ENCODE assay signal across 1 cellular context in the genomic region with DNA sequence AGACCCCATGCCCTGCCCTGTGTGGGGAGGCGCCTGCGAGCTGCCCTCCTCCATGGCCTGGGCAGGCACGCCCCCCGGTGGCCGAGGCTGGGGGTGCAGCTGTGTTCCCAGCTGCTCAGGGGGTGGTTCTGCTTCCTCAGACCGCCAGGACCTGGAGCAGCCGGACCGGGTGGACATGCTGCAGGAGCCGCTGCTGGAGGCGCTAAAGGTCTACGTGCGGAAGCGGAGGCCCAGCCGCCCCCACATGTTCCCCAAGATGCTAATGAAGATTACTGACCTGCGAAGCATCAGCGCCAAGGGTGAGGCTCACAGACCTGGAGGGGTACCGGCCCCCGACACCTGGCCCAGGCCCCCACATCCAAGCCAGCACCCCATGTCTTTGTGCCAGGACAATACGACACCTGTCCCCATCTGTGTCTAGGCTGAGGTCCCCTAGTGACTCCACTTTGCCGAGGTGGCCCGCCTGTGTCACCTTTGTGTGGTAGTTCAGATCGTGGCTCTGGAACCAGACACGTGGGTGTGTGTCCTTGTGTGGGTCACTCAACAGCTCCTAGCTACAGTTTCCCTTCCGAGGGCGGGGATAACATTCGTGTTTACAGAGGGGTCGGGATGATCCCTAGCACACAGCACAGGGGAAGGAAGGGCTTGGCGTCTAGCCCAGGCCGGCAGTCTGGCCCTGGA.
TF ChIP-seq lines count a peak whose summit lies in the region.

No MANE protein-coding gene starts in this region.

TF ChIP-seq in HepG2, 621 proteins besides CTCF, POLR2A, EP300 and RAD21 (continued from another document and continues in another):
- TF ChIP-seq, protein P1, sequence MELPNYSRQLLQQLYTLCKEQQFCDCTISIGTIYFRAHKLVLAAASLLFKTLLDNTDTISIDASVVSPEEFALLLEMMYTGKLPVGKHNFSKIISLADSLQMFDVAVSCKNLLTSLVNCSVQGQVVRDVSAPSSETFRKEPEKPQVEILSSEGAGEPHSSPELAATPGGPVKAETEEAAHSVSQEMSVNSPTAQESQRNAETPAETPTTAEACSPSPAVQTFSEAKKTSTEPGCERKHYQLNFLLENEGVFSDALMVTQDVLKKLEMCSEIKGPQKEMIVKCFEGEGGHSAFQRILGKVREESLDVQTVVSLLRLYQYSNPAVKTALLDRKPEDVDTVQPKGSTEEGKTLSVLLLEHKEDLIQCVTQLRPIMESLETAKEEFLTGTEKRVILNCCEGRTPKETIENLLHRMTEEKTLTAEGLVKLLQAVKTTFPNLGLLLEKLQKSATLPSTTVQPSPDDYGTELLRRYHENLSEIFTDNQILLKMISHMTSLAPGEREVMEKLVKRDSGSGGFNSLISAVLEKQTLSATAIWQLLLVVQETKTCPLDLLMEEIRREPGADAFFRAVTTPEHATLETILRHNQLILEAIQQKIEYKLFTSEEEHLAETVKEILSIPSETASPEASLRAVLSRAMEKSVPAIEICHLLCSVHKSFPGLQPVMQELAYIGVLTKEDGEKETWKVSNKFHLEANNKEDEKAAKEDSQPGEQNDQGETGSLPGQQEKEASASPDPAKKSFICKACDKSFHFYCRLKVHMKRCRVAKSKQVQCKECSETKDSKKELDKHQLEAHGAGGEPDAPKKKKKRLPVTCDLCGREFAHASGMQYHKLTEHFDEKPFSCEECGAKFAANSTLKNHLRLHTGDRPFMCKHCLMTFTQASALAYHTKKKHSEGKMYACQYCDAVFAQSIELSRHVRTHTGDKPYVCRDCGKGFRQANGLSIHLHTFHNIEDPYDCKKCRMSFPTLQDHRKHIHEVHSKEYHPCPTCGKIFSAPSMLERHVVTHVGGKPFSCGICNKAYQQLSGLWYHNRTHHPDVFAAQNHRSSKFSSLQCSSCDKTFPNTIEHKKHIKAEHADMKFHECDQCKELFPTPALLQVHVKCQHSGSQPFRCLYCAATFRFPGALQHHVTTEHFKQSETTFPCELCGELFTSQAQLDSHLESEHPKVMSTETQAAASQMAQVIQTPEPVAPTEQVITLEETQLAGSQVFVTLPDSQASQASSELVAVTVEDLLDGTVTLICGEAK (IDR thresholded peaks at IDR 0.05): no peak
- TF ChIP-seq, protein P1 (CRISPR knock-in tag; IDR thresholded peaks at IDR 0.05): no peak
- TF ChIP-seq, protein P2, sequence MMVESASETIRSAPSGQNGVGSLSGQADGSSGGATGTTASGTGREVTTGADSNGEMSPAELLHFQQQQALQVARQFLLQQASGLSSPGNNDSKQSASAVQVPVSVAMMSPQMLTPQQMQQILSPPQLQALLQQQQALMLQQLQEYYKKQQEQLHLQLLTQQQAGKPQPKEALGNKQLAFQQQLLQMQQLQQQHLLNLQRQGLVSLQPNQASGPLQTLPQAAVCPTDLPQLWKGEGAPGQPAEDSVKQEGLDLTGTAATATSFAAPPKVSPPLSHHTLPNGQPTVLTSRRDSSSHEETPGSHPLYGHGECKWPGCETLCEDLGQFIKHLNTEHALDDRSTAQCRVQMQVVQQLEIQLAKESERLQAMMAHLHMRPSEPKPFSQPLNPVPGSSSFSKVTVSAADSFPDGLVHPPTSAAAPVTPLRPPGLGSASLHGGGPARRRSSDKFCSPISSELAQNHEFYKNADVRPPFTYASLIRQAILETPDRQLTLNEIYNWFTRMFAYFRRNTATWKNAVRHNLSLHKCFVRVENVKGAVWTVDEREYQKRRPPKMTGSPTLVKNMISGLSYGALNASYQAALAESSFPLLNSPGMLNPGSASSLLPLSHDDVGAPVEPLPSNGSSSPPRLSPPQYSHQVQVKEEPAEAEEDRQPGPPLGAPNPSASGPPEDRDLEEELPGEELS (CRISPR knock-in tag; IDR thresholded peaks at IDR 0.05): no peak
- TF ChIP-seq ZZZ3 (CRISPR knock-in tag; IDR thresholded peaks at IDR 0.05; ENCODE audit: borderline replicate concordance) (no peak; the same call in 1 of the 2 replicates), ATF7 (IDR thresholded peaks at IDR 0.05) (no peak), ATF7 (CRISPR knock-in tag; IDR thresholded peaks at IDR 0.05) (no peak), SIN3B (IDR thresholded peaks at IDR 0.05; ENCODE audit: low read length) (no peak), NFYB (CRISPR knock-in tag; IDR thresholded peaks at IDR 0.05) (no peak), ZNF607 (CRISPR knock-in tag; IDR thresholded peaks at IDR 0.05; ENCODE audit: borderline replicate concordance) (no peak), SIX1 (CRISPR knock-in tag; IDR thresholded peaks at IDR 0.05; ENCODE audit: borderline replicate concordance) (no peak), CREB3 (CRISPR knock-in tag; IDR thresholded peaks at IDR 0.05) (no peak), ZNF567 (CRISPR knock-in tag; IDR thresholded peaks at IDR 0.05; ENCODE audit: borderline replicate concordance) (no peak), ZNF18 (CRISPR knock-in tag; IDR thresholded peaks at IDR 0.05; ENCODE audit: insufficient replicate concordance) (no peak), ZNF724P (CRISPR knock-in tag; IDR thresholded peaks at IDR 0.05; ENCODE audit: borderline replicate concordance) (no peak; the same call in 1 of the 2 replicates)
- TF ChIP-seq, protein P3, sequence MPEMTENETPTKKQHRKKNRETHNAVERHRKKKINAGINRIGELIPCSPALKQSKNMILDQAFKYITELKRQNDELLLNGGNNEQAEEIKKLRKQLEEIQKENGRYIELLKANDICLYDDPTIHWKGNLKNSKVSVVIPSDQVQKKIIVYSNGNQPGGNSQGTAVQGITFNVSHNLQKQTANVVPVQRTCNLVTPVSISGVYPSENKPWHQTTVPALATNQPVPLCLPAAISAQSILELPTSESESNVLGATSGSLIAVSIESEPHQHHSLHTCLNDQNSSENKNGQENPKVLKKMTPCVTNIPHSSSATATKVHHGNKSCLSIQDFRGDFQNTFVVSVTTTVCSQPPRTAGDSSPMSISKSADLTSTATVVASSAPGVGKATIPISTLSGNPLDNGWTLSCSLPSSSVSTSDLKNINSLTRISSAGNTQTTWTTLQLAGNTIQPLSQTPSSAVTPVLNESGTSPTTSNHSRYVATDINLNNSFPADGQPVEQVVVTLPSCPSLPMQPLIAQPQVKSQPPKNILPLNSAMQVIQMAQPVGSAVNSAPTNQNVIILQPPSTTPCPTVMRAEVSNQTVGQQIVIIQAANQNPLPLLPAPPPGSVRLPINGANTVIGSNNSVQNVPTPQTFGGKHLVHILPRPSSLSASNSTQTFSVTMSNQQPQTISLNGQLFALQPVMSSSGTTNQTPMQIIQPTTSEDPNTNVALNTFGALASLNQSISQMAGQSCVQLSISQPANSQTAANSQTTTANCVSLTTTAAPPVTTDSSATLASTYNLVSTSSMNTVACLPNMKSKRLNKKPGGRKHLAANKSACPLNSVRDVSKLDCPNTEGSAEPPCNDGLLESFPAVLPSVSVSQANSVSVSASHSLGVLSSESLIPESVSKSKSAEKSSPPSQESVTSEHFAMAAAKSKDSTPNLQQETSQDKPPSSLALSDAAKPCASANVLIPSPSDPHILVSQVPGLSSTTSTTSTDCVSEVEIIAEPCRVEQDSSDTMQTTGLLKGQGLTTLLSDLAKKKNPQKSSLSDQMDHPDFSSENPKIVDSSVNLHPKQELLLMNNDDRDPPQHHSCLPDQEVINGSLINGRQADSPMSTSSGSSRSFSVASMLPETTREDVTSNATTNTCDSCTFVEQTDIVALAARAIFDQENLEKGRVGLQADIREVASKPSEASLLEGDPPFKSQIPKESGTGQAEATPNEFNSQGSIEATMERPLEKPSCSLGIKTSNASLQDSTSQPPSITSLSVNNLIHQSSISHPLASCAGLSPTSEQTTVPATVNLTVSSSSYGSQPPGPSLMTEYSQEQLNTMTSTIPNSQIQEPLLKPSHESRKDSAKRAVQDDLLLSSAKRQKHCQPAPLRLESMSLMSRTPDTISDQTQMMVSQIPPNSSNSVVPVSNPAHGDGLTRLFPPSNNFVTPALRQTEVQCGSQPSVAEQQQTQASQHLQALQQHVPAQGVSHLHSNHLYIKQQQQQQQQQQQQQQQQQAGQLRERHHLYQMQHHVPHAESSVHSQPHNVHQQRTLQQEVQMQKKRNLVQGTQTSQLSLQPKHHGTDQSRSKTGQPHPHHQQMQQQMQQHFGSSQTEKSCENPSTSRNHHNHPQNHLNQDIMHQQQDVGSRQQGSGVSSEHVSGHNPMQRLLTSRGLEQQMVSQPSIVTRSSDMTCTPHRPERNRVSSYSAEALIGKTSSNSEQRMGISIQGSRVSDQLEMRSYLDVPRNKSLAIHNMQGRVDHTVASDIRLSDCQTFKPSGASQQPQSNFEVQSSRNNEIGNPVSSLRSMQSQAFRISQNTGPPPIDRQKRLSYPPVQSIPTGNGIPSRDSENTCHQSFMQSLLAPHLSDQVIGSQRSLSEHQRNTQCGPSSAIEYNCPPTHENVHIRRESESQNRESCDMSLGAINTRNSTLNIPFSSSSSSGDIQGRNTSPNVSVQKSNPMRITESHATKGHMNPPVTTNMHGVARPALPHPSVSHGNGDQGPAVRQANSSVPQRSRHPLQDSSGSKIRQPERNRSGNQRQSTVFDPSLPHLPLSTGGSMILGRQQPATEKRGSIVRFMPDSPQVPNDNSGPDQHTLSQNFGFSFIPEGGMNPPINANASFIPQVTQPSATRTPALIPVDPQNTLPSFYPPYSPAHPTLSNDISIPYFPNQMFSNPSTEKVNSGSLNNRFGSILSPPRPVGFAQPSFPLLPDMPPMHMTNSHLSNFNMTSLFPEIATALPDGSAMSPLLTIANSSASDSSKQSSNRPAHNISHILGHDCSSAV (CRISPR knock-in tag; IDR thresholded peaks at IDR 0.05; ENCODE audit: borderline replicate concordance): no peak
- TF ChIP-seq, protein P4, sequence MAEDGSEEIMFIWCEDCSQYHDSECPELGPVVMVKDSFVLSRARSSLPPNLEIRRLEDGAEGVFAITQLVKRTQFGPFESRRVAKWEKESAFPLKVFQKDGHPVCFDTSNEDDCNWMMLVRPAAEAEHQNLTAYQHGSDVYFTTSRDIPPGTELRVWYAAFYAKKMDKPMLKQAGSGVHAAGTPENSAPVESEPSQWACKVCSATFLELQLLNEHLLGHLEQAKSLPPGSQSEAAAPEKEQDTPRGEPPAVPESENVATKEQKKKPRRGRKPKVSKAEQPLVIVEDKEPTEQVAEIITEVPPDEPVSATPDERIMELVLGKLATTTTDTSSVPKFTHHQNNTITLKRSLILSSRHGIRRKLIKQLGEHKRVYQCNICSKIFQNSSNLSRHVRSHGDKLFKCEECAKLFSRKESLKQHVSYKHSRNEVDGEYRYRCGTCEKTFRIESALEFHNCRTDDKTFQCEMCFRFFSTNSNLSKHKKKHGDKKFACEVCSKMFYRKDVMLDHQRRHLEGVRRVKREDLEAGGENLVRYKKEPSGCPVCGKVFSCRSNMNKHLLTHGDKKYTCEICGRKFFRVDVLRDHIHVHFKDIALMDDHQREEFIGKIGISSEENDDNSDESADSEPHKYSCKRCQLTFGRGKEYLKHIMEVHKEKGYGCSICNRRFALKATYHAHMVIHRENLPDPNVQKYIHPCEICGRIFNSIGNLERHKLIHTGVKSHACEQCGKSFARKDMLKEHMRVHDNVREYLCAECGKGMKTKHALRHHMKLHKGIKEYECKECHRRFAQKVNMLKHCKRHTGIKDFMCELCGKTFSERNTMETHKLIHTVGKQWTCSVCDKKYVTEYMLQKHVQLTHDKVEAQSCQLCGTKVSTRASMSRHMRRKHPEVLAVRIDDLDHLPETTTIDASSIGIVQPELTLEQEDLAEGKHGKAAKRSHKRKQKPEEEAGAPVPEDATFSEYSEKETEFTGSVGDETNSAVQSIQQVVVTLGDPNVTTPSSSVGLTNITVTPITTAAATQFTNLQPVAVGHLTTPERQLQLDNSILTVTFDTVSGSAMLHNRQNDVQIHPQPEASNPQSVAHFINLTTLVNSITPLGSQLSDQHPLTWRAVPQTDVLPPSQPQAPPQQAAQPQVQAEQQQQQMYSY (CRISPR knock-in tag; IDR thresholded peaks at IDR 0.05): peak; percentile 72; the same call in 1 of the 2 replicates
- TF ChIP-seq, protein P5, sequence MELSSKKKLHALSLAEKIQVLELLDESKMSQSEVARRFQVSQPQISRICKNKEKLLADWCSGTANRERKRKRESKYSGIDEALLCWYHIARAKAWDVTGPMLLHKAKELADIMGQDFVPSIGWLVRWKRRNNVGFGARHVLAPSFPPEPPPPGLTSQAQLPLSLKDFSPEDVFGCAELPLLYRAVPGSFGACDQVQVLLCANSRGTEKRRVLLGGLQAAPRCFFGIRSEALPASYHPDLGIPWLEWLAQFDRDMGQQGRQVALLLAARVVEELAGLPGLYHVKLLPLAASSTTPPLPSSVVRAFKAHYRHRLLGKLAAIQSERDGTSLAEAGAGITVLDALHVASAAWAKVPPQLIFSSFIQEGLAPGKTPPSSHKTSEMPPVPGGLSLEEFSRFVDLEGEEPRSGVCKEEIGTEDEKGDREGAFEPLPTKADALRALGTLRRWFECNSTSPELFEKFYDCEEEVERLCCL (CRISPR knock-in tag; IDR thresholded peaks at IDR 0.05; ENCODE audit: borderline replicate concordance): no peak
